In the genomic region with DNA sequence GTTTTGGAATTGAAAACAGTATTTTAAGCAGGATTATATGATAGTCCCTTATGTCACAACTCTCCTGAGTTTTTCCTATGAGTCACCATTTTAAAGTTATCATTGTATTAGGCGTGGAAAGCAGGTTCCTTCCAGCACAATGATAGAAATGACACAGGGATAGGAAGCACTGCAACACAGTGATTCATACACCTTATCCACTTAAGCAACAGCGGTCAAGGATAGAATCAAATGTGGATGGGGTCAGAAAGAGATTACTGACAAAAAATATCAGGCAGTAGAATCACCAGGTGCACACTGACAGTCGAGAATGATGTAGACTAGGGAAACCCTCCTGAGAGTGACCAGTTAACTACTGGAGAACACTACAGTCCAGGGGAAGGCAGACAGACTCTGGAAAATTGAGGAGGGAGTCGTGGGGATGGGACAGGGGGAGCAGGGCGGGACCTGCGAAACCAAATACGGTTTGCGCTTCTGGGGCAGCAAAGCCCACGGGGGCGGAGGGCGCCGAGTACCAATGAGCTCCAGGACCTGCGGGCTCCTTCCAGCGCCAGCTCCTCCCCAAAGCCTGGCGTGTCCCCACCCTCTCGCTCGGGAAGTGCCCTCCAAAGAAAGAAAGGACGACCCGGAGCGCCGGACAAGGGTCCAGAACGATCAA, we compare ENCODE assay signal across 8 cellular contexts. TPM values are rescaled to one million over a fixed set of nuclear protein-coding genes. Genes with fewer than 3 reads are reported as not detected.
DNase-seq lines count a peak whose midpoint lies in the region; FAIRE-seq lines count a peak whose summit lies in the region.

No MANE protein-coding gene starts in this region.

- H3K36me3 ChIP-seq in SK-N-MC (ENCODE audit: insufficient read depth, low read length) (peaks cover 4% of the 10 kb centered on the region; the same call in 1 of the 2 replicates), endocrine pancreas (ENCODE audit: control insufficient read depth, insufficient read depth, low read length) (no peaks in the 10 kb centered on the region)

- H3K9ac ChIP-seq in SK-N-MC (ENCODE audit: insufficient read length) (peak overlapping the region; percentile 81), endocrine pancreas (ENCODE audit: control insufficient read depth, insufficient read depth, low read length) (peak overlapping the region; percentile 94)

- peak; percentile 75 for DNase-seq in stimulated activated CD4-positive, alpha-beta T cell treated with anti-CD3 and anti-CD28 coated beads, Interleukin-15, amount 100 ng/mL, for 24 hours
- DNase-seq in stimulated activated CD4-positive, alpha-beta T cell treated with anti-CD3 and anti-CD28 coated beads, Interleukin-2, amount 100 ng/mL, for 24 hours: no peak
- DNase-seq in HCEC 1CT (peak; percentile 76), LHCN-M2 (ENCODE audit: low read depth) (peak; percentile 73), SK-N-MC (ENCODE audit: low read depth, low spot score) (peak; percentile 42), middle frontal gyrus (ENCODE audit: extremely low spot score, low spot score) (peak; percentile 12), urothelium cell line (ENCODE audit: low spot score) (peak; percentile 92)

- FAIRE-seq in urothelium cell line (lab: Jason Lieb, UNC): peak; percentile 5

- no peaks in the 10 kb centered on the region for H3K27me3 ChIP-seq in endocrine pancreas (ENCODE audit: control insufficient read depth, insufficient read depth, low read length)

- H3K4me3 ChIP-seq in SK-N-MC (peak overlapping the region; percentile 87), endocrine pancreas (ENCODE audit: control insufficient read depth, insufficient read depth, low read length) (peak overlapping the region; percentile 95)

- H3K9me3 ChIP-seq in SK-N-MC (ENCODE audit: low read depth, low read length) (no peaks in the 10 kb centered on the region), endocrine pancreas (ENCODE audit: control insufficient read depth, low read length) (no peaks in the 10 kb centered on the region)

- peaks cover 16% of the 10 kb centered on the region for H3K4me1 ChIP-seq in endocrine pancreas (ENCODE audit: control insufficient read depth, insufficient read depth, low read length)

- H3K27ac ChIP-seq in SK-N-MC: peak overlapping the region; percentile 82; the same call in 1 of the 2 replicates

RNA-seq across cellular contexts. Expression of a gene that starts 0.5 kb away (rescaled TPM):
- total RNA-seq in LHCN-M2 (2014; rRNA removed): 33.9 and 44.5 TPM in 2 replicates
- polyA plus RNA-seq in LHCN-M2 (2012): 10.9 TPM

RNA-seq across cellular contexts. Expression of a gene that starts 44.0 kb away (rescaled TPM):
- 26.3 and 43.6 TPM in 2 replicates for total RNA-seq in LHCN-M2 (2014; rRNA removed)
- 6.5 TPM for polyA plus RNA-seq in LHCN-M2 (2012)

RNA-seq across cellular contexts. Expression of a gene that starts 44.2 kb away (rescaled TPM):
- total RNA-seq in LHCN-M2 (2014; rRNA removed): 29.6 and 41.9 TPM in 2 replicates
- 15.5 TPM for polyA plus RNA-seq in LHCN-M2 (2012)

Comparison
In these comparisons a context has a peak if more than half of its experiments do, and no peak if none do; other contexts are left out.
1. DNase-seq: peak in stimulated activated CD4-positive, alpha-beta T cell treated with anti-CD3 and anti-CD28 coated beads, Interleukin-15, amount 100 ng/mL, for 24 hours (single experiment), HCEC 1CT (single experiment), LHCN-M2 (single experiment), SK-N-MC (single experiment), middle frontal gyrus (single experiment) and urothelium cell line (single experiment); none in stimulated activated CD4-positive, alpha-beta T cell treated with anti-CD3 and anti-CD28 coated beads, Interleukin-2, amount 100 ng/mL, for 24 hours (0 of 2).